Comparison of ENCODE assay signal across 28 cellular contexts in genomic region chr7:22811746-22812280, GRCh38. TPM values are rescaled to one million over a fixed set of nuclear protein-coding genes. Genes with fewer than 3 reads are reported as not detected.
DNase-seq lines count a peak whose midpoint lies in the region; ATAC-seq, FAIRE-seq and TF ChIP-seq lines count a peak whose summit lies in the region.
"Had no signal": no experiment of that assay in that cellular context is flagged by ENCODE, and none has a peak within 500 bp of the region (broad histone marks: within the 10 kb centered on the region; RNA-seq: fewer than 3 reads in every experiment).

No MANE protein-coding gene starts in this region.

- no peak overlapping the region for H3K4me2 ChIP-seq in K562 (ENCODE audit: insufficient read depth, low read length)

- H3K9me1 ChIP-seq in K562 (ENCODE audit: control insufficient read depth, insufficient read depth, low read length), result no peaks in the 10 kb centered on the region

- H3K9me3 ChIP-seq in HUES48 (ENCODE audit: control insufficient read depth, insufficient read depth, low read length), result no peaks in the 10 kb centered on the region
- H3K9me3 ChIP-seq in K562 (replicated peaks; ENCODE audit: control insufficient read depth, insufficient read depth, low read depth, low read length), result no peaks in the 10 kb centered on the region
- H3K9me3 ChIP-seq in iPS-20b (ENCODE audit: insufficient read depth, low read depth, low read length), result no peaks in the 10 kb centered on the region
- no peaks in the 10 kb centered on the region for H3K9me3 ChIP-seq in aorta (ENCODE audit: control insufficient read depth, low read length)
- H3K9me3 ChIP-seq in A673 (ENCODE audit: low read depth, low read length, poor library complexity, severe bottlenecking), result no peaks in the 10 kb centered on the region
- H3K9me3 ChIP-seq: esophagus muscularis mucosa, Peyer's patch, upper lobe of right lung had no signal

- H3K9ac ChIP-seq in HUES48 (ENCODE audit: low read depth, low read length) (0 out of 2 replicates have a peak overlapping the region, but pooled peaks have one; percentile 10), K562 (ENCODE audit: insufficient read depth in 1 of 2, low read depth in 2 of 2, low read length in 2 of 2) (no peak overlapping the region), iPS-20b (ENCODE audit: low read depth, low read length) (peak overlapping the region; percentile 37; the same call in 1 of the 2 replicates)
- H3K9ac ChIP-seq: parathyroid adenoma had no signal

- H4K20me1 ChIP-seq in K562 (replicated peaks; ENCODE audit: control insufficient read depth, insufficient read depth, low read length), result no peaks in the 10 kb centered on the region

- peaks cover 61% of the 10 kb centered on the region for H3K4me1 ChIP-seq in HUES48 (ENCODE audit: control insufficient read depth, insufficient read depth, low read length)
- peaks cover 0 to 3% of the 10 kb centered on the region in 2 experiments; a peak in 2 of 5 replicates for H3K4me1 ChIP-seq in K562 (replicated peaks in 1 of 2; ENCODE audit: control insufficient read depth in 2 of 2, insufficient read depth in 2 of 2, low read length in 2 of 2)
- peaks cover 50% of the 10 kb centered on the region for H3K4me1 ChIP-seq in iPS-20b (ENCODE audit: insufficient read depth, low read length)
- H3K4me1 ChIP-seq in aorta (ENCODE audit: control insufficient read depth in 1 of 2, insufficient read depth in 2 of 2, low read length in 2 of 2), result no peaks in the 10 kb centered on the region
- no peaks in the 10 kb centered on the region for H3K4me1 ChIP-seq in A673 (ENCODE audit: insufficient read depth, low read length, poor library complexity, severe bottlenecking)
- H3K4me1 ChIP-seq: parathyroid adenoma, Peyer's patch, upper lobe of right lung had no signal

- DNase-seq in AG09319 (ENCODE audit: extremely low read depth, low read depth), result peak; percentile 51
- no peak for DNase-seq in K562 (ENCODE audit: extremely low read depth in 1 of 4, low spot score in 3 of 4)
- DNase-seq in aorta, result no peak
- no peak for DNase-seq in A673 (ENCODE audit: low spot score)
- no peak for DNase-seq in foreskin fibroblast
- no peak for DNase-seq in NCI-H146 (lab: John Stamatoyannopoulos, UW)
- DNase-seq: activated CD4-positive, CD25-positive, alpha-beta regulatory T cell; activated CD8-positive, alpha-beta memory T cell treated with anti-CD3 and anti-CD28 coated beads, Interleukin-2, amount 10 ng/mL, durations not matched to agents 7 days and 5 days; activated naive CD4-positive, alpha-beta T cell treated with Interleukin-2 at 50 U/mL for 16 hours; amygdala; C1 segment of cervical spinal cord; DMS79 treated with DMSO at 0.1 percent for 48 hours; kidney; NCI-H1048; NCI-H187; NCI-H526; Peyer's patch; stimulated activated CD4-positive, alpha-beta T cell treated with anti-CD3 and anti-CD28 coated beads, Interleukin-4, amount 100 ng/mL, for 24 hours; upper lobe of right lung had no signal

- intact Hi-C loops in K562 (cut with micrococcal nuclease), result no loop called here
- intact Hi-C loops in aorta (cut with DNase I), result no loop called here
- intact Hi-C loops in A673 (cut with micrococcal nuclease; ENCODE audit: unreplicated experiment), result no loop called here

- in situ Hi-C loops in K562 (cut with MboI), result no loop called here

- H3K27ac ChIP-seq in HUES48 (ENCODE audit: low read depth, low read length) (peak overlapping the region; percentile 91), K562 (ENCODE audit: extremely low read depth, low read depth, low read length) (no peak overlapping the region), iPS-20b (ENCODE audit: low read length) (peak overlapping the region; percentile 12), aorta (ENCODE audit: low read depth in 1 of 2, low read length in 2 of 2) (no peak overlapping the region), A673 (ENCODE audit: low read depth, low read length, poor library complexity, severe bottlenecking) (no peak overlapping the region)
- H3K27ac ChIP-seq: coronary artery, esophagus muscularis mucosa, HL-60, parathyroid adenoma, Peyer's patch, upper lobe of right lung had no signal

- no peak for TF ChIP-seq RAD21 in K562 (CRISPR knock-in tag; conservative IDR thresholded peaks at IDR 0.05 in 1 of 2, IDR thresholded peaks at IDR 0.05 in 1 of 2)

- 78% methylated on average over 4 of the region's 4 CpGs for WGBS in K562 (ENCODE audit: insufficient coverage, low coverage, missing lambda C conversion rate)
- 74 to 85% methylated on average over 4 of the region's 4 CpGs for WGBS in aorta, 2 donors

- POLR2A ChIA-PET in K562 (lab: Yijun Ruan, JAX) (interaction anchor here (0.9 to 1.4 kb wide), 3 partner anchors 44 to 251 kb away, joined by 3 to 4 read pairs (median 3); no protein-coding TSS in a partner anchor), A673 (lab: Charles Lee; ENCODE audit: low non-redundant PET) (no interaction called here)

- H2AFZ ChIP-seq in K562 (ENCODE audit: low read depth, low read length), result no peak overlapping the region
- H2AFZ ChIP-seq: parathyroid adenoma had no signal

- no peak for TF ChIP-seq CTCF in AG09319 (IDR thresholded peaks at IDR 0.05; ENCODE audit: low read depth, low read length)
- no peak for TF ChIP-seq CTCF in K562 (IDR thresholded peaks at IDR 0.05 in 2 of 3, conservative IDR thresholded peaks at IDR 0.05 in 1 of 3; ENCODE audit: insufficient read depth in 2 of 3, low read depth in 1 of 3, low read length in 3 of 3)
- no peak for TF ChIP-seq CTCF in A673 (conservative IDR thresholded peaks at IDR 0.05; ENCODE audit: low read depth, low read length)
- TF ChIP-seq CTCF in foreskin fibroblast (IDR thresholded peaks at IDR 0.05; ENCODE audit: low read depth, low read length), result no peak

- H3K36me3 ChIP-seq in HUES48 (ENCODE audit: control insufficient read depth, insufficient read depth, low read length), result peaks cover 49% of the 10 kb centered on the region
- H3K36me3 ChIP-seq in K562 (ENCODE audit: control insufficient read depth, insufficient read depth, low read length), result peaks cover 48% of the 10 kb centered on the region
- peaks cover 49% of the 10 kb centered on the region for H3K36me3 ChIP-seq in iPS-20b (ENCODE audit: insufficient read depth, low read depth, low read length)
- peaks cover 2 to 6% of the 10 kb centered on the region in 2 donors for H3K36me3 ChIP-seq in aorta (ENCODE audit: control insufficient read depth in 1 of 2, insufficient read depth in 2 of 2, low read length in 1 of 2)
- H3K36me3 ChIP-seq in A673 (ENCODE audit: insufficient read depth, low read length, poor library complexity, severe bottlenecking), result peaks cover 27% of the 10 kb centered on the region

- no peaks in the 10 kb centered on the region for H3K27me3 ChIP-seq in HUES48 (ENCODE audit: control insufficient read depth, insufficient read depth, low read length)
- H3K27me3 ChIP-seq in K562 (ENCODE audit: control insufficient read depth in 2 of 2, insufficient read depth in 2 of 2, low read length in 2 of 2), result no peaks in the 10 kb centered on the region
- H3K27me3 ChIP-seq in iPS-20b (ENCODE audit: insufficient read depth, low read length), result no peaks in the 10 kb centered on the region
- H3K27me3 ChIP-seq in aorta (ENCODE audit: control insufficient read depth in 1 of 2, insufficient read depth in 2 of 2, low read length in 1 of 2), result no peaks in the 10 kb centered on the region
- no peaks in the 10 kb centered on the region for H3K27me3 ChIP-seq in A673 (replicated peaks; ENCODE audit: insufficient read depth, low read depth, low read length, poor library complexity)
- H3K27me3 ChIP-seq: esophagus muscularis mucosa, Peyer's patch, upper lobe of right lung had no signal

- CTCF ChIA-PET in K562 (lab: Yijun Ruan, JAX; ENCODE audit: low intra/inter-chr PET ratio), result no interaction called here
- CTCF ChIA-PET in A673 (lab: Charles Lee), result no interaction called here

- TF ChIP-seq EP300 in K562 (IDR thresholded peaks at IDR 0.05; ENCODE audit: low read length), result no peak

- ATAC-seq in K562, result no peak
- ATAC-seq in aorta (ENCODE audit: low FRiP score), result no peak
- ATAC-seq: activated CD8-positive, alpha-beta memory T cell treated with anti-CD3 and anti-CD28 coated beads, Interleukin-2, amount 10 ng/mL, durations not matched to agents 7 days and 5 days; sciatic nerve; stimulated activated effector memory CD8-positive, alpha-beta T cell treated with anti-CD3 and anti-CD28 coated beads, Interleukin-12 subunit alpha, Interleukin-12 subunit beta, amount 100 ng/mL, for 72 hours; upper lobe of right lung had no signal

- H3K4me3 ChIP-seq in HUES48 (ENCODE audit: low read depth, low read length), result no peak overlapping the region
- H3K4me3 ChIP-seq in K562, result no peak overlapping the region
- H3K4me3 ChIP-seq in iPS-20b (ENCODE audit: low read length), result no peak overlapping the region
- no peak overlapping the region for H3K4me3 ChIP-seq in aorta (ENCODE audit: low read length in 2 of 2)
- H3K4me3 ChIP-seq in A673 (ENCODE audit: low read depth, low read length, poor library complexity, severe bottlenecking), result no peak overlapping the region
- no peak overlapping the region for H3K4me3 ChIP-seq in foreskin fibroblast (ENCODE audit: low read depth in 1 of 2, low read length in 2 of 2)
- H3K4me3 ChIP-seq: coronary artery, esophagus muscularis mucosa, lung, Peyer's patch, upper lobe of right lung had no signal

- BruUV-seq in K562 (replicated peaks; lab: Mats Ljungman, UMichigan) (no TSS peak), A673 (replicated peaks; lab: Mats Ljungman, UMichigan) (no TSS peak)

- FAIRE-seq in K562 (lab: Jason Lieb, UNC), result no peak
- FAIRE-seq: kidney had no signal

- peaks cover 24% of the 10 kb centered on the region for H3K79me2 ChIP-seq in K562 (ENCODE audit: control insufficient read depth, insufficient read depth, low read length)
- H3K79me2 ChIP-seq: parathyroid adenoma had no signal

- TF ChIP-seq POLR2A in K562 (conservative IDR thresholded peaks at IDR 0.05), result no peak

RNA-seq across cellular contexts. Expression of gene TOMM7, which starts 10.8 kb away (rescaled TPM):
- total RNA-seq in K562 (2011; cell fraction: chromatin; rRNA removed; ENCODE audit: low replicate concordance), result 33.0 and 56.7 TPM in 2 replicates
- total RNA-seq in K562 (2011; cell fraction: nucleolus; rRNA removed), result 99.1 and 138 TPM in 2 replicates
- total RNA-seq in K562 (2011; cell fraction: nucleoplasm; rRNA removed), result 91.9 and 144 TPM in 2 replicates
- total RNA-seq in K562 (2014; rRNA removed) (254 and 299 TPM in 2 replicates), K562 (2014; rRNA removed; fragmentation: Illumina TruSeq; extraction: Trizol) (527 and 643 TPM in 2 replicates), K562 (2015; rRNA removed; fragmentation: Illumina TruSeq; extraction: Trizol) (301 and 309 TPM in 2 replicates), K562 (2021) (421 and 457 TPM in 2 replicates), aorta (100 to 1,000 TPM; 250 to 305 TPM), A673 (2021) (149 and 175 TPM in 2 replicates)
- polyA plus RNA-seq in K562 (2011; rRNA removed) (1,717 and 2,316 TPM in 2 replicates), K562 (2014; fragmentation: Illumina TruSeq; extraction: Trizol) (263 and 283 TPM in 2 replicates), K562 (2014; fragmentation: Nextera tagmentation; extraction: Ambion mirVana) (100 to 1,000 TPM; 787 to 797 TPM), K562 (2014; rRNA removed) (564 and 638 TPM in 2 replicates), aorta (1,000 to 10,000 TPM in 1 of 2 donors, 100 to 1,000 TPM in 1; 595 to 1,149 TPM)
- 211 and 453 TPM in 2 replicates for polyA plus RNA-seq in K562 (2011; cell fraction: cytosol; rRNA removed)
- polyA plus RNA-seq in K562 (2011; cell fraction: nucleus; rRNA removed), result 114 and 243 TPM in 2 replicates
- 614 and 759 TPM in 2 replicates for polyA plus RNA-seq in K562 (2012)
- 96.8 and 124 TPM in 2 replicates for polyA minus RNA-seq in K562 (2011; rRNA and poly(A)+ RNA removed)
- polyA minus RNA-seq in K562 (2011; cell fraction: cytosol; rRNA and poly(A)+ RNA removed), result 53.5 and 72.6 TPM in 2 replicates
- polyA minus RNA-seq in K562 (2011; cell fraction: nucleus; rRNA and poly(A)+ RNA removed), result 31.4 and 79.2 TPM in 2 replicates

Comparison
In these comparisons a context has a peak if more than half of its experiments do, and no peak if none do; other contexts are left out.
1. H3K27ac ChIP-seq: peak in HUES48 (single experiment) and iPS-20b (single experiment); none in K562 (single experiment), aorta (0 of 2) and A673 (single experiment).
2. H3K9ac ChIP-seq: peak in HUES48 (single experiment) and iPS-20b (single experiment); none in K562 (0 of 2).